In the genomic region with DNA sequence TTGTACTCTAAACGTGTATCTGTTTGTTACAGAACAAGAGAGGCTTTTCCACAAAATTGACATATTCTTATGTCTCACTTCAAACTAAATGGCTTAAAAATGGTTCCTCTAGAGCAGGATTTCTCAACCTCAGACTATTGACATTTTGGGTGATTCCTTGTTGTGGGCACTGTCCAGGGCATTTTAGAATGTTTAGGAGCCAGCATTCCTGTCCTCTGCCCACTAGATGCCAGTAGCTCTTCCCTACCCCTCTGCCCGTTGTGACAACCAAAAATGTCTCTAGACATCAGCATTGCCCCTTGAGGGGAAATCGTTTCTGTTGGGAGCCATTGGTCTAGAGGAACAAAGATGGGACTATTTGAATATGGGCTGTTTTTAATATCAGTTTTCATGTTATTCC, we compare ENCODE assay signal across 11 cellular contexts. TPM values are rescaled to one million over a fixed set of nuclear protein-coding genes. Genes with fewer than 3 reads are reported as not detected.
DNase-seq lines count a peak whose midpoint lies in the region; ATAC-seq and TF ChIP-seq lines count a peak whose summit lies in the region.
"Had no signal": no experiment of that assay in that cellular context is flagged by ENCODE, and none has a peak within 500 bp of the region (broad histone marks: within the 10 kb centered on the region; RNA-seq: fewer than 3 reads in every experiment).

No MANE protein-coding gene starts in this region.

- H3K9ac ChIP-seq in BLaER1 treated with 17β-estradiol and CSF1 and Interleukin-3, amounts not matched to agents 10 nM and 100 nM, result peak overlapping the region in 3 of 11 experiments; percentile 68 to 86 (median 85); a peak in 6 of 22 replicates

- intact Hi-C loops in dorsolateral prefrontal cortex (cut with DNase I), result no loop called here

- 0 out of 20 replicates have a peak overlapping the region, but pooled peaks of 1 of the 10 experiments have one; percentile 5 for H3K4me3 ChIP-seq in BLaER1 treated with 17β-estradiol and CSF1 and Interleukin-3, amounts not matched to agents 10 nM and 100 nM
- peak overlapping the region in 11 of 59 donors; percentile 3 to 48 (median 18) for H3K4me3 ChIP-seq in dorsolateral prefrontal cortex
- H3K4me3 ChIP-seq in neutrophil (ENCODE audit: low read depth in 1 of 2, low read length in 1 of 2), result peak overlapping the region; percentile 46 to 60
- H3K4me3 ChIP-seq: cardiac muscle cell had no signal

- peak overlapping the region in 9 of 11 experiments; percentile 1 to 100 (median 84); a peak in 15 of 22 replicates for H3K27ac ChIP-seq in BLaER1 treated with 17β-estradiol and CSF1 and Interleukin-3, amounts not matched to agents 10 nM and 100 nM
- H3K27ac ChIP-seq in dorsolateral prefrontal cortex (peak overlapping the region in 58 of 59 donors; percentile 7 to 92 (median 78)), neutrophil (peak overlapping the region; percentile 92)
- H3K27ac ChIP-seq: cardiac muscle cell had no signal

- no peaks in the 10 kb centered on the region for H3K9me3 Mint-ChIP-seq in IgD-negative memory B cell

- H3K36me3 ChIP-seq in BLaER1 treated with 17β-estradiol and CSF1 and Interleukin-3, amounts not matched to agents 10 nM and 100 nM, result peaks cover 13 to 45% (median 22%) of the 10 kb centered on the region in 11 experiments
- peaks cover 44% of the 10 kb centered on the region for H3K36me3 ChIP-seq in neutrophil
- H3K36me3 ChIP-seq: cardiac muscle cell had no signal

- H3K4me3 Mint-ChIP-seq in IgD-negative memory B cell, result peak overlapping the region; percentile 71 to 85 (median 76)

- peak overlapping the region in 8 of 11 experiments; percentile 43 to 98 (median 65); a peak in 15 of 22 replicates for H3K4me2 ChIP-seq in BLaER1 treated with 17β-estradiol and CSF1 and Interleukin-3, amounts not matched to agents 10 nM and 100 nM

- H3K27me3 Mint-ChIP-seq in IgD-negative memory B cell, result peaks cover 2% of the 10 kb centered on the region

- peaks cover 41 to 97% (median 90%) of the 10 kb centered on the region in 10 experiments for H3K4me1 ChIP-seq in BLaER1 treated with 17β-estradiol and CSF1 and Interleukin-3, amounts not matched to agents 10 nM and 100 nM
- peaks cover 99 to 100% of the 10 kb centered on the region in 2 experiments for H3K4me1 ChIP-seq in neutrophil (ENCODE audit: control insufficient read depth in 1 of 2, insufficient read depth in 1 of 2, low read depth in 1 of 2, low read length in 1 of 2)

- H3K27me3 ChIP-seq in BLaER1 treated with 17β-estradiol and CSF1 and Interleukin-3, amounts not matched to agents 10 nM and 100 nM, result no peaks in the 10 kb centered on the region
- H3K27me3 ChIP-seq in dorsolateral prefrontal cortex (no peaks in the 10 kb centered on the region), neutrophil (no peaks in the 10 kb centered on the region)
- H3K27me3 ChIP-seq: cardiac muscle cell had no signal

- ATAC-seq in GM18861 (IDR thresholded peaks at IDR 0.05; ENCODE audit: unreplicated experiment), result no peak

- peaks cover 11% of the 10 kb centered on the region for H3K36me3 Mint-ChIP-seq in IgD-negative memory B cell

- TF ChIP-seq CTCF in dorsolateral prefrontal cortex (IDR thresholded peaks at IDR 0.05 in 54 of 56, conservative IDR thresholded peaks at IDR 0.05 in 2 of 56; ENCODE audit: low read depth in 1 of 56, partially characterized antibody in 56 of 56) (no peak), neutrophil (IDR thresholded peaks at IDR 0.05) (no peak)

- H4K20me1 ChIP-seq in BLaER1 treated with 17β-estradiol and CSF1 and Interleukin-3, amounts not matched to agents 10 nM and 100 nM, result no peaks in the 10 kb centered on the region

- peaks cover 63 to 82% (median 70%) of the 10 kb centered on the region in 3 donors for H3K4me1 Mint-ChIP-seq in IgD-negative memory B cell

- H3K27ac Mint-ChIP-seq in IgD-negative memory B cell, result peak overlapping the region; percentile 89 to 97 (median 94)

- peaks cover 0 to 21% (median 6%) of the 10 kb centered on the region in 11 experiments; a peak in 8 of 22 replicates for H3K9me3 ChIP-seq in BLaER1 treated with 17β-estradiol and CSF1 and Interleukin-3, amounts not matched to agents 10 nM and 100 nM (replicated peaks in 1 of 11)
- no peaks in the 10 kb centered on the region for H3K9me3 ChIP-seq in neutrophil

- DNase-seq in dorsolateral prefrontal cortex, result no peak
- DNase-seq in germinal center (ENCODE audit: low spot score), result no peak
- no peak for DNase-seq in AG08396 (ENCODE audit: low spot score)
- DNase-seq in anterior cingulate cortex (lab: John Stamatoyannopoulos, UW), result no peak
- DNase-seq: NCI-H187; stimulated activated CD4-positive, alpha-beta T cell treated with anti-CD3 and anti-CD28 coated beads, Interleukin-2, amount 100 ng/mL, for 48 hours had no signal

RNA-seq across cellular contexts. Expression of gene SMAP2, which starts 17.3 kb away (rescaled TPM):
- 624 TPM for polyA plus RNA-seq in IgD-negative memory B cell
- 100 to 1,000 TPM in 80 of 120 experiments, 10 to 100 TPM in 40; 58.5 to 148 (median 109) TPM for total RNA-seq in dorsolateral prefrontal cortex

RNA-seq across cellular contexts. Expression of gene ZFP69B, which starts 59.4 kb away (rescaled TPM):
- 0.95 TPM for polyA plus RNA-seq in IgD-negative memory B cell
- 10 to 100 TPM in 94 of 120 experiments, 1 to 10 TPM in 26; 5.1 to 18.3 (median 12.0) TPM for total RNA-seq in dorsolateral prefrontal cortex
